Comparison of ENCODE assay signal across 8 cellular contexts in genomic region chr15:63156708-63157065, GRCh38. TPM values are rescaled to one million over a fixed set of nuclear protein-coding genes. Genes with fewer than 3 reads are reported as not detected.
DNase-seq lines count a peak whose midpoint lies in the region; FAIRE-seq and TF ChIP-seq lines count a peak whose summit lies in the region.

No MANE protein-coding gene starts in this region.

- H3K4me3 Mint-ChIP-seq in activated T-helper 1 cell treated with anti-CD3 and anti-CD28 coated beads, Interleukin-12 subunit alpha, Interleukin-12 subunit beta, Interleukin-2, Interleukin-4 antibody, amounts not matched to agents 30 ng/mL and 10 ng/mL and 1 ng/mL, durations not matched to agents 14 hours and 24 hours and 36 hours: peak overlapping the region; percentile 98
- peak overlapping the region; percentile 97 to 98 (median 97) for H3K4me3 Mint-ChIP-seq in nephron

- H3K27me3 Mint-ChIP-seq in activated T-helper 1 cell treated with anti-CD3 and anti-CD28 coated beads, Interleukin-12 subunit alpha, Interleukin-12 subunit beta, Interleukin-2, Interleukin-4 antibody, amounts not matched to agents 30 ng/mL and 10 ng/mL and 1 ng/mL, durations not matched to agents 14 hours and 24 hours and 36 hours (ENCODE audit: insufficient read depth): no peaks in the 10 kb centered on the region
- no peaks in the 10 kb centered on the region for H3K27me3 Mint-ChIP-seq in nephron (ENCODE audit: low read depth)

- no peak for FAIRE-seq in frontal cortex (lab: Jason Lieb, UNC)

- peak; percentile 49 for DNase-seq in SIG-M5 treated with dmso at 0.1 percent for 504 hours (lab: John Stamatoyannopoulos, UW; ENCODE audit: unreplicated experiment)
- no peak for DNase-seq in SIG-M5 (lab: John Stamatoyannopoulos, UW)
- no peak for DNase-seq in LNCaP clone FGC (ENCODE audit: low read depth)
- peak; percentile 5 for DNase-seq in activated T-helper 1 cell treated with anti-CD3 and anti-CD28 coated beads, Interleukin-12 subunit alpha, Interleukin-12 subunit beta, Interleukin-2, Interleukin-4 antibody, amounts not matched to agents 30 ng/mL and 10 ng/mL and 1 ng/mL, durations not matched to agents 14 hours and 24 hours and 36 hours (ENCODE audit: low spot score)
- peak; percentile 24 to 25 for DNase-seq in frontal cortex (ENCODE audit: low spot score in 2 of 2)
- DNase-seq in HuH-7 (ENCODE audit: low spot score): no peak
- DNase-seq in GDM1 (lab: John Stamatoyannopoulos, UW): no peak

- no peaks in the 10 kb centered on the region for H3K9me3 Mint-ChIP-seq in activated T-helper 1 cell treated with anti-CD3 and anti-CD28 coated beads, Interleukin-12 subunit alpha, Interleukin-12 subunit beta, Interleukin-2, Interleukin-4 antibody, amounts not matched to agents 30 ng/mL and 10 ng/mL and 1 ng/mL, durations not matched to agents 14 hours and 24 hours and 36 hours
- no peaks in the 10 kb centered on the region for H3K9me3 Mint-ChIP-seq in nephron

- H3K4me1 Mint-ChIP-seq in activated T-helper 1 cell treated with anti-CD3 and anti-CD28 coated beads, Interleukin-12 subunit alpha, Interleukin-12 subunit beta, Interleukin-2, Interleukin-4 antibody, amounts not matched to agents 30 ng/mL and 10 ng/mL and 1 ng/mL, durations not matched to agents 14 hours and 24 hours and 36 hours (ENCODE audit: low read depth): peaks cover 23% of the 10 kb centered on the region
- peaks cover 5% of the 10 kb centered on the region for H3K4me1 Mint-ChIP-seq in nephron

- no peak for TF ChIP-seq CTCF in LNCaP clone FGC (IDR thresholded peaks at IDR 0.05; ENCODE audit: control insufficient read depth, extremely low read depth, insufficient read depth)
- no peak for TF ChIP-seq CTCF in nephron (IDR thresholded peaks at IDR 0.05; ENCODE audit: unreplicated experiment in 3 of 3)

- intact Hi-C loops in activated T-helper 1 cell treated with anti-CD3 and anti-CD28 coated beads, Interleukin-12 subunit alpha, Interleukin-12 subunit beta, Interleukin-2, Interleukin-4 antibody, amounts not matched to agents 30 ng/mL and 10 ng/mL and 1 ng/mL, durations not matched to agents 14 hours and 24 hours and 36 hours (cut with micrococcal nuclease): loop anchor here (1.0 to 10.0 kb wide), 6 partner anchors 21 to 248 kb away; partner anchors contain the start of genes APH1B and RAB8B

- H3K4me3 ChIP-seq in LNCaP clone FGC (ENCODE audit: low read depth, low read length): peak overlapping the region; percentile 60

- peaks cover 20% of the 10 kb centered on the region for H3K36me3 Mint-ChIP-seq in activated T-helper 1 cell treated with anti-CD3 and anti-CD28 coated beads, Interleukin-12 subunit alpha, Interleukin-12 subunit beta, Interleukin-2, Interleukin-4 antibody, amounts not matched to agents 30 ng/mL and 10 ng/mL and 1 ng/mL, durations not matched to agents 14 hours and 24 hours and 36 hours (ENCODE audit: low read depth)
- H3K36me3 Mint-ChIP-seq in nephron (ENCODE audit: low read depth): peaks cover 21% of the 10 kb centered on the region

- peak overlapping the region; percentile 98 for H3K27ac Mint-ChIP-seq in activated T-helper 1 cell treated with anti-CD3 and anti-CD28 coated beads, Interleukin-12 subunit alpha, Interleukin-12 subunit beta, Interleukin-2, Interleukin-4 antibody, amounts not matched to agents 30 ng/mL and 10 ng/mL and 1 ng/mL, durations not matched to agents 14 hours and 24 hours and 36 hours
- H3K27ac Mint-ChIP-seq in nephron: peak overlapping the region; percentile 97 to 100 (median 99)

RNA-seq across cellular contexts. Expression of gene RPS27L, which starts 0.6 kb away (rescaled TPM):
- total RNA-seq in activated T-helper 1 cell treated with anti-CD3 and anti-CD28 coated beads, Interleukin-12 subunit alpha, Interleukin-12 subunit beta, Interleukin-2, Interleukin-4 antibody, amounts not matched to agents 30 ng/mL and 10 ng/mL and 1 ng/mL, durations not matched to agents 14 hours and 24 hours and 36 hours: 163 and 164 TPM in 2 replicates
- 21.6 TPM for total RNA-seq in frontal cortex

RNA-seq across cellular contexts. Expression of gene RAB8B, which starts 32.7 kb away (rescaled TPM):
- 135 and 149 TPM in 2 replicates for total RNA-seq in activated T-helper 1 cell treated with anti-CD3 and anti-CD28 coated beads, Interleukin-12 subunit alpha, Interleukin-12 subunit beta, Interleukin-2, Interleukin-4 antibody, amounts not matched to agents 30 ng/mL and 10 ng/mL and 1 ng/mL, durations not matched to agents 14 hours and 24 hours and 36 hours
- 110 TPM for total RNA-seq in frontal cortex

RNA-seq across cellular contexts. Expression of gene LACTB, which starts 35.0 kb away (rescaled TPM):
- 13.7 and 15.1 TPM in 2 replicates for total RNA-seq in activated T-helper 1 cell treated with anti-CD3 and anti-CD28 coated beads, Interleukin-12 subunit alpha, Interleukin-12 subunit beta, Interleukin-2, Interleukin-4 antibody, amounts not matched to agents 30 ng/mL and 10 ng/mL and 1 ng/mL, durations not matched to agents 14 hours and 24 hours and 36 hours
- 15.9 TPM for total RNA-seq in frontal cortex

Comparison
In these comparisons a context has a peak if more than half of its experiments do, and no peak if none do; other contexts are left out.
1. DNase-seq: peak in SIG-M5 treated with dmso at 0.1 percent for 504 hours (single experiment), activated T-helper 1 cell treated with anti-CD3 and anti-CD28 coated beads, Interleukin-12 subunit alpha, Interleukin-12 subunit beta, Interleukin-2, Interleukin-4 antibody, amounts not matched to agents 30 ng/mL and 10 ng/mL and 1 ng/mL, durations not matched to agents 14 hours and 24 hours and 36 hours (single experiment) and frontal cortex (2 of 2); none in SIG-M5 (single experiment), LNCaP clone FGC (single experiment), HuH-7 (single experiment) and GDM1 (single experiment).